In genomic region chr10:75395955-75396860, GRCh38 we compare ENCODE assay signal across 12 cellular contexts. TPM values are rescaled to one million over a fixed set of nuclear protein-coding genes. Genes with fewer than 3 reads are reported as not detected.
DNase-seq lines count a peak whose midpoint lies in the region; TF ChIP-seq lines count a peak whose summit lies in the region.
"Had no signal": no experiment of that assay in that cellular context is flagged by ENCODE, and none has a peak within 500 bp of the region (broad histone marks: within the 10 kb centered on the region; RNA-seq: fewer than 3 reads in every experiment).

No MANE protein-coding gene starts in this region.

- H3K4me1 ChIP-seq in ascending aorta (peaks cover 0 to 19% of the 10 kb centered on the region in 2 donors), hepatocyte (ENCODE audit: insufficient read depth) (no peaks in the 10 kb centered on the region), parathyroid adenoma (peaks cover 6% of the 10 kb centered on the region)

- peaks cover 0 to 15% (median 5%) of the 10 kb centered on the region in 7 donors for H3K9me3 Mint-ChIP-seq in CD14-positive monocyte

- no peaks in the 10 kb centered on the region for H3K9me2 ChIP-seq in hepatocyte (replicated peaks; ENCODE audit: insufficient read depth)

- no peak for DNase-seq in CD14-positive monocyte (ENCODE audit: low spot score)
- DNase-seq in ascending aorta (ENCODE audit: low spot score in 2 of 2) = peak in 1 of 2 donors; percentile 66
- DNase-seq in hepatocyte (ENCODE audit: low spot score) = peak; percentile 49
- DNase-seq in NCI-H187 treated with DMSO at 0.1 percent for 48 hours (lab: John Stamatoyannopoulos, UW) = no peak
- no peak for DNase-seq in KG1 (lab: John Stamatoyannopoulos, UW)
- no peak for DNase-seq in cerebellar cortex (ENCODE audit: low spot score)
- DNase-seq in NCI-H446 (lab: John Stamatoyannopoulos, UW) = no peak
- DNase-seq: NCI-H1105 treated with DMSO at 0.1 percent for 48 hours, occipital lobe had no signal

- WGBS in hepatocyte (ENCODE audit: low lambda C conversion rate, missing lambda C conversion rate) = 6% methylated on average over 74 of the region's 78 CpGs

- H3K9ac ChIP-seq in parathyroid adenoma = no peak overlapping the region

- H3K79me2 ChIP-seq in hepatocyte (peaks cover 62% of the 10 kb centered on the region), parathyroid adenoma (no peaks in the 10 kb centered on the region)

- intact Hi-C loops in CD14-positive monocyte (cut with micrococcal nuclease) (loop anchor here (5.0 to 10.0 kb wide), 3 partner anchors 101 to 1151 kb away; no protein-coding TSS in a partner anchor), ascending aorta (cut with DNase I) (loop anchor here (5.0 kb wide), 1 partner anchor 531 kb away; no protein-coding TSS in a partner anchor)

- H3K4me2 ChIP-seq in hepatocyte (peak overlapping the region; percentile 97), parathyroid adenoma (ENCODE audit: low read length) (peak overlapping the region; percentile 77)

- peaks cover 27% of the 10 kb centered on the region for H3K4me1 Mint-ChIP-seq in CD14-positive monocyte

- H3K36me3 ChIP-seq in ascending aorta = peaks cover 10 to 11% of the 10 kb centered on the region in 2 donors
- H3K36me3 ChIP-seq in hepatocyte (replicated peaks; ENCODE audit: insufficient read depth, low read depth) = no peaks in the 10 kb centered on the region
- H3K36me3 ChIP-seq in parathyroid adenoma (ENCODE audit: control insufficient read depth, insufficient read depth, low read length) = no peaks in the 10 kb centered on the region

- TF ChIP-seq CTCF in CD14-positive monocyte (IDR thresholded peaks at IDR 0.05) (no peak), ascending aorta (IDR thresholded peaks at IDR 0.05) (no peak), hepatocyte (IDR thresholded peaks at IDR 0.05; ENCODE audit: poor library complexity) (no peak), parathyroid adenoma (IDR thresholded peaks at IDR 0.05) (no peak)

- H3K4me3 Mint-ChIP-seq in CD14-positive monocyte = peak overlapping the region; percentile 81 to 89
- H3K4me3 Mint-ChIP-seq: activated naive CD8-positive, alpha-beta T cell had no signal

- peak overlapping the region; percentile 97 to 98 for H3K27ac ChIP-seq in ascending aorta
- peak overlapping the region; percentile 96 for H3K27ac ChIP-seq in hepatocyte
- H3K27ac ChIP-seq in parathyroid adenoma = no peak overlapping the region

- no peaks in the 10 kb centered on the region for H3K27me3 ChIP-seq in ascending aorta
- no peaks in the 10 kb centered on the region for H3K27me3 ChIP-seq in hepatocyte
- H3K27me3 ChIP-seq in parathyroid adenoma (ENCODE audit: control insufficient read depth, insufficient read depth, low read length) = no peaks in the 10 kb centered on the region

- H3K27me3 Mint-ChIP-seq in CD14-positive monocyte (ENCODE audit: low read depth in 3 of 3) = peaks cover 39 to 60% (median 53%) of the 10 kb centered on the region in 3 donors

- H3K9me3 ChIP-seq in ascending aorta = no peaks in the 10 kb centered on the region
- H3K9me3 ChIP-seq in hepatocyte (ENCODE audit: low read depth) = no peaks in the 10 kb centered on the region
- H3K9me3 ChIP-seq in parathyroid adenoma (ENCODE audit: control insufficient read depth, low read length) = no peaks in the 10 kb centered on the region

- H3K27ac Mint-ChIP-seq in CD14-positive monocyte = peak overlapping the region in 1 of 7 donors; percentile 33
- H3K27ac Mint-ChIP-seq: activated naive CD8-positive, alpha-beta T cell had no signal

- H4K20me1 ChIP-seq in hepatocyte (ENCODE audit: insufficient read depth, poor library complexity, severe bottlenecking) = peaks cover 30% of the 10 kb centered on the region

- H3K36me3 Mint-ChIP-seq in CD14-positive monocyte = peaks cover 22 to 27% of the 10 kb centered on the region in 2 donors
- H3K36me3 Mint-ChIP-seq: activated naive CD8-positive, alpha-beta T cell had no signal

- H2AFZ ChIP-seq in hepatocyte (peak overlapping the region; percentile 30), parathyroid adenoma (peak overlapping the region; percentile 51)

- H3K4me3 ChIP-seq in ascending aorta (peak overlapping the region; percentile 89 to 95), hepatocyte (peak overlapping the region; percentile 62), parathyroid adenoma (ENCODE audit: low read depth, low read length) (peak overlapping the region; percentile 57)

RNA-seq across cellular contexts. Expression of gene ZNF503, which starts 5.4 kb away (rescaled TPM):
- polyA plus RNA-seq in CD14-positive monocyte = 1 to 10 TPM in 1 of 2 donors, under 1 TPM in 1; 0.65 to 1.3 TPM
- total RNA-seq in ascending aorta = 28.8 TPM
- 17.6 and 19.6 TPM in 2 replicates for total RNA-seq in hepatocyte
- 11.5 and 14.1 TPM in 2 replicates for polyA plus RNA-seq in hepatocyte
- total RNA-seq: T-helper 1 cell treated with Interleukin-12 subunit alpha and Interleukin-12 subunit beta and Interleukin-4 antibody, amounts not matched to agents 30 ng/mL and 1 ng/mL, for 36 hours had no signal

RNA-seq across cellular contexts. Expression of gene LRMDA, which starts 35.2 kb away (rescaled TPM):
- polyA plus RNA-seq in CD14-positive monocyte = 10 to 100 TPM; 56.4 to 59.6 TPM
- total RNA-seq in ascending aorta = 0.96 TPM
- total RNA-seq in hepatocyte = 5.6 and 6.8 TPM in 2 replicates
- 8.3 and 15.7 TPM in 2 replicates for polyA plus RNA-seq in hepatocyte
- total RNA-seq: T-helper 1 cell treated with Interleukin-12 subunit alpha and Interleukin-12 subunit beta and Interleukin-4 antibody, amounts not matched to agents 30 ng/mL and 1 ng/mL, for 36 hours had no signal
